1 cellular context compared by ENCODE assay signal in genomic region chr1:9194024-9194423, GRCh38.
TF ChIP-seq lines count a peak whose summit lies in the region.

No MANE protein-coding gene starts in this region.

TF ChIP-seq in HepG2, 621 proteins besides CTCF, POLR2A, EP300 and RAD21 (continued from another document and continues in another):
- TF ChIP-seq ARID4A (CRISPR knock-in tag; IDR thresholded peaks at IDR 0.05; ENCODE audit: borderline replicate concordance) (peak; percentile 32; the same call in 1 of the 2 replicates), GATAD2A (CRISPR knock-in tag; IDR thresholded peaks at IDR 0.05) (peak; percentile 59), PPARG (CRISPR knock-in tag; conservative IDR thresholded peaks at IDR 0.05) (peak; percentile 52; the same call in 1 of the 2 replicates), GABPB1 (CRISPR knock-in tag; IDR thresholded peaks at IDR 0.05) (no peak), ZNF574 (CRISPR knock-in tag; IDR thresholded peaks at IDR 0.05) (no peak), MIER2 (CRISPR knock-in tag; IDR thresholded peaks at IDR 0.05) (0 out of 2 replicates have a peak, but pooled peaks have one; percentile 42), ZXDC (CRISPR knock-in tag; IDR thresholded peaks at IDR 0.05) (no peak), SKIL (CRISPR knock-in tag; IDR thresholded peaks at IDR 0.05; ENCODE audit: borderline replicate concordance) (no peak), IRF2 (CRISPR knock-in tag; IDR thresholded peaks at IDR 0.05) (0 out of 2 replicates have a peak, but pooled peaks have one; percentile 28), KAT8 (CRISPR knock-in tag; IDR thresholded peaks at IDR 0.05) (peak; percentile 19; the same call in 1 of the 2 replicates), SUZ12 (IDR thresholded peaks at IDR 0.05; ENCODE audit: low read depth, low read length) (no peak), CREM (IDR thresholded peaks at IDR 0.05) (peak; percentile 24; the same call in 1 of the 2 replicates), CREM (CRISPR knock-in tag; IDR thresholded peaks at IDR 0.05) (no peak), TEAD3 (CRISPR knock-in tag; optimal IDR thresholded peaks at IDR 0.05; ENCODE audit: borderline replicate concordance) (peak; percentile 27), TGIF2 (CRISPR knock-in tag; IDR thresholded peaks at IDR 0.05) (peak; percentile 77), ZNF569 (CRISPR knock-in tag; IDR thresholded peaks at IDR 0.05; ENCODE audit: borderline replicate concordance) (no peak), ZNF383 (CRISPR knock-in tag; IDR thresholded peaks at IDR 0.05; ENCODE audit: borderline replicate concordance) (no peak), E2F5 (CRISPR knock-in tag; conservative IDR thresholded peaks at IDR 0.05) (no peak), KDM2A (CRISPR knock-in tag; IDR thresholded peaks at IDR 0.05; ENCODE audit: borderline replicate concordance, low read depth) (peak; percentile 17; the same call in 1 of the 2 replicates), FOXO4 (CRISPR knock-in tag; conservative IDR thresholded peaks at IDR 0.05) (0 out of 2 replicates have a peak, but pooled peaks have one; percentile 70), MAFG (CRISPR knock-in tag; IDR thresholded peaks at IDR 0.05) (no peak), RXRA (CRISPR knock-in tag; IDR thresholded peaks at IDR 0.05) (no peak), ATF3 (CRISPR knock-in tag; IDR thresholded peaks at IDR 0.05) (peak; percentile 88), U2AF2 (IDR thresholded peaks at IDR 0.05; ENCODE audit: low read depth, low read length) (no peak), ZSCAN25 (CRISPR knock-in tag; IDR thresholded peaks at IDR 0.05) (no peak), ARID3A (IDR thresholded peaks at IDR 0.05; ENCODE audit: low read depth, low read length) (peak; percentile 53; the same call in 1 of the 2 replicates), ZNF251 (CRISPR knock-in tag; IDR thresholded peaks at IDR 0.05) (no peak), ZNF18 (CRISPR knock-in tag; IDR thresholded peaks at IDR 0.05; ENCODE audit: insufficient replicate concordance) (no peak), PRDM10 (CRISPR knock-in tag; IDR thresholded peaks at IDR 0.05; ENCODE audit: low read depth) (no peak), PHF21A (CRISPR knock-in tag; IDR thresholded peaks at IDR 0.05) (peak; percentile 53; the same call in 1 of the 2 replicates), TRIM24 (CRISPR knock-in tag; IDR thresholded peaks at IDR 0.05) (no peak), SMARCE1 (IDR thresholded peaks at IDR 0.05; ENCODE audit: borderline replicate concordance) (no peak), FOXA1 (IDR thresholded peaks at IDR 0.05) (peak; percentile 68), FOXA1 (CRISPR knock-in tag; IDR thresholded peaks at IDR 0.05) (peak; percentile 94), CREB1 (IDR thresholded peaks at IDR 0.05) (peak; percentile 61), CREB1 (CRISPR knock-in tag; IDR thresholded peaks at IDR 0.05) (peak; percentile 53), ZFX (CRISPR knock-in tag; IDR thresholded peaks at IDR 0.05; ENCODE audit: low read depth) (0 out of 2 replicates have a peak, but pooled peaks have one; percentile 25), ZNF878 (CRISPR knock-in tag; IDR thresholded peaks at IDR 0.05) (0 out of 2 replicates have a peak, but pooled peaks have one; percentile 35)
